ENCODE assay signal across 8 cellular contexts in genomic region chr12:12713932-12714275, GRCh38. TPM values are rescaled to one million over a fixed set of nuclear protein-coding genes. Genes with fewer than 3 reads are reported as not detected.
DNase-seq lines count a peak whose midpoint lies in the region; ATAC-seq, FAIRE-seq and TF ChIP-seq lines count a peak whose summit lies in the region.

No MANE protein-coding gene starts in this region.

- no peaks in the 10 kb centered on the region for H3K27me3 Mint-ChIP-seq in activated naive CD4-positive, alpha-beta T cell treated with anti-CD3 and anti-CD28 coated beads, Interleukin-2, amount 50 U/mL, for 24 hours
- peaks cover 10% of the 10 kb centered on the region for H3K27me3 Mint-ChIP-seq in astrocyte (ENCODE audit: low read depth, unreplicated experiment)

- peaks cover 10% of the 10 kb centered on the region for H3K36me3 Mint-ChIP-seq in activated naive CD4-positive, alpha-beta T cell treated with anti-CD3 and anti-CD28 coated beads, Interleukin-2, amount 50 U/mL, for 24 hours
- H3K36me3 Mint-ChIP-seq in astrocyte (ENCODE audit: low read depth, unreplicated experiment), result peaks cover 5% of the 10 kb centered on the region

- H3K9me3 ChIP-seq in astrocyte (ENCODE audit: insufficient read depth, low read depth, low read length) (no peaks in the 10 kb centered on the region), mononuclear cell (ENCODE audit: low read depth, low read length) (no peaks in the 10 kb centered on the region), upper lobe of left lung (no peaks in the 10 kb centered on the region)

- H2AFZ ChIP-seq in astrocyte (ENCODE audit: low read depth, low read length), result peak overlapping the region; percentile 76

- ATAC-seq in upper lobe of left lung (ENCODE audit: low FRiP score in 2 of 2), result no peak
- no peak for ATAC-seq in GM21528 (IDR thresholded peaks at IDR 0.05; ENCODE audit: low FRiP score, unreplicated experiment)

- no peaks in the 10 kb centered on the region for H3K9me3 Mint-ChIP-seq in activated naive CD4-positive, alpha-beta T cell treated with anti-CD3 and anti-CD28 coated beads, Interleukin-2, amount 50 U/mL, for 24 hours
- no peaks in the 10 kb centered on the region for H3K9me3 Mint-ChIP-seq in astrocyte (ENCODE audit: unreplicated experiment)

- DNase-seq in activated naive CD4-positive, alpha-beta T cell treated with anti-CD3 and anti-CD28 coated beads, Interleukin-2, amount 50 U/mL, for 16 hours, result no peak
- no peak for DNase-seq in astrocyte (ENCODE audit: low read depth)
- no peak for DNase-seq in upper lobe of left lung
- DNase-seq in stimulated activated CD4-positive, alpha-beta T cell treated with anti-CD3 and anti-CD28 coated beads, Interleukin-1b, Interleukin-23, amount 100 ng/mL, for 48 hours, result no peak
- no peak for DNase-seq in NCI-H524 treated with DMSO at 0.1 percent for 48 hours (lab: John Stamatoyannopoulos, UW)

- H3K4me3 ChIP-seq in astrocyte (ENCODE audit: insufficient read depth, low read depth, low read length), result peak overlapping the region; percentile 51
- peak overlapping the region; percentile 99 for H3K4me3 ChIP-seq in mononuclear cell (ENCODE audit: low read length)
- peak overlapping the region in 3 of 4 donors; percentile 36 to 92 (median 55) for H3K4me3 ChIP-seq in upper lobe of left lung

- TF ChIP-seq POLR2A in upper lobe of left lung (IDR thresholded peaks at IDR 0.05), result no peak

- H3K4me3 Mint-ChIP-seq in activated naive CD4-positive, alpha-beta T cell treated with anti-CD3 and anti-CD28 coated beads, Interleukin-2, amount 50 U/mL, for 24 hours, result peak overlapping the region; percentile 93
- H3K4me3 Mint-ChIP-seq in astrocyte (ENCODE audit: unreplicated experiment), result no peak overlapping the region

- peak overlapping the region; percentile 98 for H3K27ac Mint-ChIP-seq in activated naive CD4-positive, alpha-beta T cell treated with anti-CD3 and anti-CD28 coated beads, Interleukin-2, amount 50 U/mL, for 24 hours
- H3K27ac Mint-ChIP-seq in astrocyte (ENCODE audit: unreplicated experiment), result no peak overlapping the region

- peaks cover 21% of the 10 kb centered on the region for H3K4me1 ChIP-seq in astrocyte (ENCODE audit: insufficient read depth, low read length)
- peaks cover 38% of the 10 kb centered on the region for H3K4me1 ChIP-seq in mononuclear cell (ENCODE audit: insufficient read depth, low read length)
- peaks cover 18 to 30% (median 27%) of the 10 kb centered on the region in 4 donors for H3K4me1 ChIP-seq in upper lobe of left lung

- peaks cover 18% of the 10 kb centered on the region for H3K79me2 ChIP-seq in astrocyte (ENCODE audit: insufficient read depth, low read length)

- H3K27me3 ChIP-seq in astrocyte (ENCODE audit: insufficient read depth, low read length) (no peaks in the 10 kb centered on the region), mononuclear cell (ENCODE audit: insufficient read depth, low read length) (no peaks in the 10 kb centered on the region), upper lobe of left lung (no peaks in the 10 kb centered on the region)

- peaks cover 12% of the 10 kb centered on the region for H4K20me1 ChIP-seq in astrocyte (ENCODE audit: insufficient read depth, low read length)

- peak overlapping the region; percentile 63 for H3K9ac ChIP-seq in astrocyte (ENCODE audit: low read length)

- TF ChIP-seq CTCF in astrocyte (IDR thresholded peaks at IDR 0.05; ENCODE audit: insufficient read depth, low read depth, low read length) (no peak), upper lobe of left lung (IDR thresholded peaks at IDR 0.05) (no peak)

- WGBS in upper lobe of left lung, 2 donors, result 0 to 8% methylated on average over 2 of the region's 2 CpGs

- H3K27ac ChIP-seq in astrocyte (ENCODE audit: low read depth, low read length), result no peak overlapping the region
- peak overlapping the region; percentile 98 to 100 (median 100) for H3K27ac ChIP-seq in upper lobe of left lung

- no peaks in the 10 kb centered on the region for H3K36me3 ChIP-seq in astrocyte (ENCODE audit: insufficient read depth, low read length)
- peaks cover 0 to 3% (median 0%) of the 10 kb centered on the region in 4 donors for H3K36me3 ChIP-seq in upper lobe of left lung

- H3K4me2 ChIP-seq in astrocyte (ENCODE audit: low read length), result peak overlapping the region; percentile 89

- peaks cover 51% of the 10 kb centered on the region for H3K4me1 Mint-ChIP-seq in activated naive CD4-positive, alpha-beta T cell treated with anti-CD3 and anti-CD28 coated beads, Interleukin-2, amount 50 U/mL, for 24 hours
- H3K4me1 Mint-ChIP-seq in astrocyte (ENCODE audit: low read depth, unreplicated experiment), result peaks cover 17% of the 10 kb centered on the region

- TF ChIP-seq EP300 in upper lobe of left lung (IDR thresholded peaks at IDR 0.05), result no peak

- no peak for FAIRE-seq in astrocyte (lab: Jason Lieb, UNC)

RNA-seq across cellular contexts. Expression of gene CDKN1B, which starts 3.3 kb away (rescaled TPM):
- total RNA-seq in astrocyte (13.4 and 16.7 TPM in 2 replicates), mononuclear cell (268 TPM), upper lobe of left lung (10 to 100 TPM; 42.1 to 85.5 (median 72.3) TPM)

RNA-seq across cellular contexts. Expression of gene GPR19, which starts 17.9 kb away (rescaled TPM):
- total RNA-seq in astrocyte, result 2.8 and 4.3 TPM in 2 replicates
- total RNA-seq in mononuclear cell, result 0.73 TPM
- total RNA-seq in upper lobe of left lung, result not detected
